Comparison of ENCODE assay signal across 8 cellular contexts in the genomic region with DNA sequence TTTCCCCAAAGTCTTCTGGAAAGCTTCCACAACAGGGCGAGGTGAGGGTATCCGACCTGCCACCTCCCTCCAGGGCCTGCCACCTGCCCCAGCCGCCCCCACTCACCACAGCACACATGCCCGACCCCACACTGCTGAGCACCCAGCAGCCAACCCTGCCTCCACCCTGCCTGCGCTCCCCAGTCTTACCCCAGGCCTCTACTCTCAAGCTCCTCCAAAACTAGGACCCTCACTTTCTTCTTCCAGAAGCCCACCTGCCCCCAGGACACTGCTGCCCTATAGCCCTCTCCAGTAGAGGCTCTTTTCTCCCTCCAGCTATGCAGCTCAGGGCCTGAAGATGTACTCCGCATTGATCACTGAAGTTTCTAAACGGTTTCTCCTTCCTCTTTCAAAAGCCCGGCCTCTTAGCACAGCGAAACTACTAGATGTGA.
A peak's percentile ranks its signal among the peaks of the same experiment; 100 is the strongest.
DNase-seq lines count a peak whose midpoint lies in the region; ATAC-seq and TF ChIP-seq lines count a peak whose summit lies in the region.

No MANE protein-coding gene starts in this region.

- 0 out of 2 replicates have a peak, but pooled peaks have one; percentile 19 for TF ChIP-seq POLR2A in Raji (IDR thresholded peaks at IDR 0.05; ENCODE audit: insufficient read depth, low read depth, low read length)

- TF ChIP-seq EP300 in SK-N-SH (IDR thresholded peaks at IDR 0.05; ENCODE audit: borderline replicate concordance in 1 of 2, low read depth in 1 of 2, low read length in 1 of 2): no peak

- no peaks in the 10 kb centered on the region for H3K9me3 Mint-ChIP-seq in CD8-positive, alpha-beta T cell

- H3K4me1 Mint-ChIP-seq in CD8-positive, alpha-beta T cell (ENCODE audit: low read depth): peaks cover 5% of the 10 kb centered on the region

- ATAC-seq in CD8-positive, alpha-beta T cell: no peak
- ATAC-seq in HG03097 (IDR thresholded peaks at IDR 0.05; ENCODE audit: low FRiP score, unreplicated experiment) (no peak), HG03139 (IDR thresholded peaks at IDR 0.05; ENCODE audit: unreplicated experiment) (no peak)

- H3K4me3 ChIP-seq in CD8-positive, alpha-beta T cell (ENCODE audit: low read depth, low read length): peak overlapping the region; percentile 8
- H3K4me3 ChIP-seq in H7 (ENCODE audit: insufficient read depth, low read depth, low read length) (no peak overlapping the region), mucosa of rectum (ENCODE audit: low read length in 2 of 2) (peak overlapping the region; percentile 60 to 67), WERI-Rb-1 (ENCODE audit: low read depth, low read length) (no peak overlapping the region), SK-N-SH (ENCODE audit: low read depth in 2 of 2, low read length in 1 of 2) (no peak overlapping the region)

- TF ChIP-seq CTCF in CD8-positive, alpha-beta T cell (IDR thresholded peaks at IDR 0.05): no peak
- TF ChIP-seq CTCF in WERI-Rb-1 (IDR thresholded peaks at IDR 0.05; ENCODE audit: low read depth, low read length) (no peak), SK-N-SH (IDR thresholded peaks at IDR 0.05) (no peak)

- no peak overlapping the region for H3K4me3 Mint-ChIP-seq in CD8-positive, alpha-beta T cell

- 90% methylated on average over 9 of the region's 9 CpGs for WGBS in SK-N-SH (ENCODE audit: low lambda C conversion rate)

- peak overlapping the region; percentile 43 to 80 for H3K9ac ChIP-seq in mucosa of rectum (ENCODE audit: low read depth in 1 of 2, low read length in 2 of 2)
- no peak overlapping the region for H3K9ac ChIP-seq in SK-N-SH

- H3K9me2 ChIP-seq in SK-N-SH: no peaks in the 10 kb centered on the region

- H3K79me2 ChIP-seq in SK-N-SH (ENCODE audit: insufficient read depth): no peaks in the 10 kb centered on the region

- no peaks in the 10 kb centered on the region for H3F3A ChIP-seq in SK-N-SH (replicated peaks; ENCODE audit: insufficient read depth)

- peaks cover 4% of the 10 kb centered on the region for H3K27me3 ChIP-seq in CD8-positive, alpha-beta T cell (ENCODE audit: insufficient read depth, low read length)
- H3K27me3 ChIP-seq in H7 (ENCODE audit: control insufficient read depth, insufficient read depth, low read length): peaks cover 21% of the 10 kb centered on the region
- H3K27me3 ChIP-seq in mucosa of rectum (ENCODE audit: control insufficient read depth in 2 of 2, insufficient read depth in 2 of 2, low read length in 2 of 2): no peaks in the 10 kb centered on the region
- no peaks in the 10 kb centered on the region for H3K27me3 ChIP-seq in WERI-Rb-1 (ENCODE audit: insufficient read depth, low read depth, severe bottlenecking)
- H3K27me3 ChIP-seq in SK-N-SH (ENCODE audit: insufficient read depth): no peaks in the 10 kb centered on the region

- H3K4me1 ChIP-seq in CD8-positive, alpha-beta T cell (ENCODE audit: insufficient read depth, low read length): peaks cover 19% of the 10 kb centered on the region
- H3K4me1 ChIP-seq in mucosa of rectum (ENCODE audit: control insufficient read depth in 2 of 2, insufficient read depth in 2 of 2, low read length in 2 of 2) (peaks cover 22 to 31% of the 10 kb centered on the region in 2 donors), SK-N-SH (ENCODE audit: control insufficient read depth in 1 of 2, insufficient read depth in 2 of 2, low read depth in 1 of 2, low read length in 1 of 2) (peaks cover 9 to 15% of the 10 kb centered on the region in 2 experiments; a peak in 1 of 4 replicates)

- no peak overlapping the region for H3K4me2 ChIP-seq in SK-N-SH

- no peaks in the 10 kb centered on the region for H4K20me1 ChIP-seq in SK-N-SH (ENCODE audit: insufficient read depth)

- no peak overlapping the region for H3K27ac ChIP-seq in CD8-positive, alpha-beta T cell (ENCODE audit: low read depth, low read length)
- H3K27ac ChIP-seq in mucosa of rectum (ENCODE audit: low read depth in 2 of 2, low read length in 2 of 2) (peak overlapping the region; percentile 91 to 94), WERI-Rb-1 (no peak overlapping the region), SK-N-SH (ENCODE audit: low read depth in 2 of 2, low read length in 1 of 2) (no peak overlapping the region)

- no peaks in the 10 kb centered on the region for H3K36me3 ChIP-seq in CD8-positive, alpha-beta T cell (ENCODE audit: insufficient read depth, low read length)
- H3K36me3 ChIP-seq in H7 (replicated peaks; ENCODE audit: control insufficient read depth, insufficient read depth, low read length): no peaks in the 10 kb centered on the region
- H3K36me3 ChIP-seq in mucosa of rectum (ENCODE audit: control insufficient read depth in 2 of 2, insufficient read depth in 2 of 2, low read length in 2 of 2): no peaks in the 10 kb centered on the region
- no peaks in the 10 kb centered on the region for H3K36me3 ChIP-seq in WERI-Rb-1
- no peaks in the 10 kb centered on the region for H3K36me3 ChIP-seq in SK-N-SH (replicated peaks in 1 of 2; ENCODE audit: control insufficient read depth in 1 of 2, insufficient read depth in 2 of 2, low read length in 1 of 2)

- DNase-seq in CD8-positive, alpha-beta T cell: no peak
- peak; percentile 49 for DNase-seq in H7
- no peak for DNase-seq in WERI-Rb-1
- no peak for DNase-seq in SK-N-SH

- H2AFZ ChIP-seq in SK-N-SH (ENCODE audit: low read depth): no peak overlapping the region

- intact Hi-C loops in CD8-positive, alpha-beta T cell (cut with DNase I, micrococcal nuclease): no loop called here

- CTCF ChIA-PET in CD8-positive, alpha-beta T cell (lab: Charles Lee): interaction anchor here (1.0 to 5.5 kb wide), 5 partner anchors 7 to 273 kb away, joined by 3 to 28 read pairs (median 8); no protein-coding TSS in a partner anchor
- CTCF ChIA-PET in SK-N-SH (lab: Yijun Ruan, JAX): no interaction called here

- peaks cover 5% of the 10 kb centered on the region for H3K27me3 Mint-ChIP-seq in CD8-positive, alpha-beta T cell (ENCODE audit: low read depth)

- no peak for TF ChIP-seq RAD21 in SK-N-SH (IDR thresholded peaks at IDR 0.05; ENCODE audit: low read length)

- no peaks in the 10 kb centered on the region for H3K36me3 Mint-ChIP-seq in CD8-positive, alpha-beta T cell

- no peak overlapping the region for H3K27ac Mint-ChIP-seq in CD8-positive, alpha-beta T cell

- H3K9me3 ChIP-seq in CD8-positive, alpha-beta T cell (ENCODE audit: low read length): no peaks in the 10 kb centered on the region
- H3K9me3 ChIP-seq in mucosa of rectum (ENCODE audit: control insufficient read depth in 2 of 2, low read length in 2 of 2) (no peaks in the 10 kb centered on the region), WERI-Rb-1 (ENCODE audit: severe bottlenecking) (peaks cover 5% of the 10 kb centered on the region), SK-N-SH (no peaks in the 10 kb centered on the region)

- POLR2A ChIA-PET in CD8-positive, alpha-beta T cell (lab: Charles Lee): interaction anchor here (0.9 to 1.4 kb wide), 3 partner anchors 12 to 337 kb away, joined by 3 to 4 read pairs (median 3); no protein-coding TSS in a partner anchor
- POLR2A ChIA-PET in SK-N-SH (lab: Yijun Ruan, JAX): no interaction called here

TF ChIP-seq in SK-N-SH, 30 proteins besides CTCF, POLR2A, EP300 and RAD21:
- TF ChIP-seq CHD2 (IDR thresholded peaks at IDR 0.05; ENCODE audit: low read length, partially characterized antibody): no peak
- TF ChIP-seq FOSL2 (IDR thresholded peaks at IDR 0.05; ENCODE audit: borderline replicate concordance, low read depth): no peak
- TF ChIP-seq RCOR1 (IDR thresholded peaks at IDR 0.05; ENCODE audit: low read length): no peak
- TF ChIP-seq NFIC (IDR thresholded peaks at IDR 0.05; ENCODE audit: borderline replicate concordance): no peak
- no peak for TF ChIP-seq TCF12 (IDR thresholded peaks at IDR 0.05)
- TF ChIP-seq FOXJ3 (CRISPR knock-in tag; IDR thresholded peaks at IDR 0.05): no peak
- TF ChIP-seq, protein P1, sequence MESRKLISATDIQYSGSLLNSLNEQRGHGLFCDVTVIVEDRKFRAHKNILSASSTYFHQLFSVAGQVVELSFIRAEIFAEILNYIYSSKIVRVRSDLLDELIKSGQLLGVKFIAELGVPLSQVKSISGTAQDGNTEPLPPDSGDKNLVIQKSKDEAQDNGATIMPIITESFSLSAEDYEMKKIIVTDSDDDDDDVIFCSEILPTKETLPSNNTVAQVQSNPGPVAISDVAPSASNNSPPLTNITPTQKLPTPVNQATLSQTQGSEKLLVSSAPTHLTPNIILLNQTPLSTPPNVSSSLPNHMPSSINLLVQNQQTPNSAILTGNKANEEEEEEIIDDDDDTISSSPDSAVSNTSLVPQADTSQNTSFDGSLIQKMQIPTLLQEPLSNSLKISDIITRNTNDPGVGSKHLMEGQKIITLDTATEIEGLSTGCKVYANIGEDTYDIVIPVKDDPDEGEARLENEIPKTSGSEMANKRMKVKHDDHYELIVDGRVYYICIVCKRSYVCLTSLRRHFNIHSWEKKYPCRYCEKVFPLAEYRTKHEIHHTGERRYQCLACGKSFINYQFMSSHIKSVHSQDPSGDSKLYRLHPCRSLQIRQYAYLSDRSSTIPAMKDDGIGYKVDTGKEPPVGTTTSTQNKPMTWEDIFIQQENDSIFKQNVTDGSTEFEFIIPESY (IDR thresholded peaks at IDR 0.05; ENCODE audit: borderline replicate concordance, low read depth): no peak
- TF ChIP-seq RFX5 (IDR thresholded peaks at IDR 0.05; ENCODE audit: low read length): no peak
- no peak for TF ChIP-seq RXRA (IDR thresholded peaks at IDR 0.05; ENCODE audit: borderline replicate concordance, low read depth)
- TF ChIP-seq, protein P2, sequence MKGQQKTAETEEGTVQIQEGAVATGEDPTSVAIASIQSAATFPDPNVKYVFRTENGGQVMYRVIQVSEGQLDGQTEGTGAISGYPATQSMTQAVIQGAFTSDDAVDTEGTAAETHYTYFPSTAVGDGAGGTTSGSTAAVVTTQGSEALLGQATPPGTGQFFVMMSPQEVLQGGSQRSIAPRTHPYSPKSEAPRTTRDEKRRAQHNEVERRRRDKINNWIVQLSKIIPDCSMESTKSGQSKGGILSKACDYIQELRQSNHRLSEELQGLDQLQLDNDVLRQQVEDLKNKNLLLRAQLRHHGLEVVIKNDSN (IDR thresholded peaks at IDR 0.05; ENCODE audit: borderline replicate concordance, low read depth): no peak
- TF ChIP-seq TAF1 (IDR thresholded peaks at IDR 0.05; ENCODE audit: borderline replicate concordance, low read depth, low read length): no peak
- TF ChIP-seq GATA2 (CRISPR knock-in tag; IDR thresholded peaks at IDR 0.05): no peak
- no peak for TF ChIP-seq FOXM1 (IDR thresholded peaks at IDR 0.05; ENCODE audit: low read depth)
- no peak for TF ChIP-seq MXI1 (IDR thresholded peaks at IDR 0.05; ENCODE audit: low read depth, low read length)
- no peak for TF ChIP-seq TEAD4 (IDR thresholded peaks at IDR 0.05; ENCODE audit: borderline replicate concordance, insufficient read depth)
TF ChIP-seq in SK-N-SH: peak in this region for 0.

Comparison
In these comparisons a context has a peak if more than half of its experiments do, and no peak if none do; other contexts are left out.
1. H3K27ac ChIP-seq: peak in mucosa of rectum (2 of 2); none in CD8-positive, alpha-beta T cell (single experiment), WERI-Rb-1 (single experiment) and SK-N-SH (0 of 2).
2. H3K4me3 ChIP-seq: peak in CD8-positive, alpha-beta T cell (single experiment) and mucosa of rectum (2 of 2); none in H7 (single experiment), WERI-Rb-1 (single experiment) and SK-N-SH (0 of 2).